ENCODE assay signal across 9 cellular contexts in genomic region chr11:38791346-38791961, GRCh38.
DNase-seq lines count a peak whose midpoint lies in the region; ATAC-seq and TF ChIP-seq lines count a peak whose summit lies in the region.
"Had no signal": no experiment of that assay in that cellular context is flagged by ENCODE, and none has a peak within 500 bp of the region (broad histone marks: within the 10 kb centered on the region; RNA-seq: fewer than 3 reads in every experiment).

No MANE protein-coding gene starts in this region.

- H3K9me3 ChIP-seq in neural cell (ENCODE audit: low read length): no peaks in the 10 kb centered on the region
- H3K9me3 ChIP-seq: BLaER1 had no signal

- H3K27me3 ChIP-seq in neural cell (ENCODE audit: insufficient read depth, low read depth, low read length): no peaks in the 10 kb centered on the region
- H3K27me3 ChIP-seq: BLaER1 had no signal

- no peak overlapping the region for H2AFZ ChIP-seq in neural cell (ENCODE audit: low read depth, low read length)

- H3F3A ChIP-seq in neural cell (ENCODE audit: insufficient read depth, low read length, poor library complexity, severe bottlenecking): no peaks in the 10 kb centered on the region

- H3K27ac ChIP-seq in epithelial cell of prostate (no peak overlapping the region), neural cell (ENCODE audit: low read length) (peak overlapping the region; percentile 21)
- H3K27ac ChIP-seq: BLaER1 had no signal

- DNase-seq in DMS79 treated with DMSO at 0.1 percent for 48 hours (lab: John Stamatoyannopoulos, UW) (peak; percentile 8), DMS79 (lab: John Stamatoyannopoulos, UW) (no peak), Kasumi-1 (lab: John Stamatoyannopoulos, UW) (peak; percentile 74 to 84), RKO (ENCODE audit: low spot score) (peak; percentile 77), epithelial cell of prostate (ENCODE audit: low read depth, low spot score) (peak; percentile 12)

- H3K4me2 ChIP-seq in neural cell (ENCODE audit: low read length): no peak overlapping the region
- H3K4me2 ChIP-seq: BLaER1 had no signal

- no peaks in the 10 kb centered on the region for H3K36me3 ChIP-seq in neural cell (ENCODE audit: insufficient read depth, low read length)
- H3K36me3 ChIP-seq: BLaER1 had no signal

- ATAC-seq in GM21526 (IDR thresholded peaks at IDR 0.05; ENCODE audit: low FRiP score, unreplicated experiment) (peak; percentile 69), GM21825 (IDR thresholded peaks at IDR 0.05; ENCODE audit: unreplicated experiment) (no peak)

- TF ChIP-seq CTCF in neural cell (IDR thresholded peaks at IDR 0.05; ENCODE audit: poor library complexity, severe bottlenecking): peak; percentile 88

- no peak overlapping the region for H3K4me3 ChIP-seq in neural cell (ENCODE audit: low read length)
- H3K4me3 ChIP-seq: BLaER1 had no signal

- no peaks in the 10 kb centered on the region for H3K79me2 ChIP-seq in neural cell (replicated peaks; ENCODE audit: insufficient read depth, low read length)

- no peaks in the 10 kb centered on the region for H3K9me2 ChIP-seq in neural cell (ENCODE audit: insufficient read depth, low read length)

- H3K9ac ChIP-seq in neural cell (ENCODE audit: low read length): no peak overlapping the region
- H3K9ac ChIP-seq: BLaER1 had no signal

- TF ChIP-seq EP300 in neural cell (conservative IDR thresholded peaks at IDR 0.05; ENCODE audit: poor library complexity, severe bottlenecking): peak; percentile 77

- TF ChIP-seq RAD21 in neural cell (conservative IDR thresholded peaks at IDR 0.05): peak; percentile 96

- no peaks in the 10 kb centered on the region for H4K20me1 ChIP-seq in neural cell (ENCODE audit: insufficient read depth)
- H4K20me1 ChIP-seq: BLaER1 had no signal

TF ChIP-seq in neural cell, 6 proteins besides CTCF, POLR2A, EP300 and RAD21:
- TF ChIP-seq POLR2AphosphoS5 (IDR thresholded peaks at IDR 0.05) (peak; percentile 43), TAF1 (IDR thresholded peaks at IDR 0.05; ENCODE audit: low read depth) (no peak), EZH2 (IDR thresholded peaks at IDR 0.05; ENCODE audit: borderline replicate concordance, insufficient read depth, low read length, poor library complexity, severe bottlenecking) (no peak), MXI1 (conservative IDR thresholded peaks at IDR 0.05; ENCODE audit: poor library complexity, severe bottlenecking) (no peak), REST (IDR thresholded peaks at IDR 0.05; ENCODE audit: borderline replicate concordance) (peak; percentile 29), SMC3 (conservative IDR thresholded peaks at IDR 0.05; ENCODE audit: poor library complexity) (peak; percentile 92)
TF ChIP-seq in neural cell: peak in this region for 3.
